Comparison of ENCODE assay signal across 1 cellular context in genomic region chr12:55681142-55682077, GRCh38.
A peak's percentile ranks its signal among the peaks of the same experiment; 100 is the strongest.
TF ChIP-seq lines count a peak whose summit lies in the region.

No MANE protein-coding gene starts in this region.

TF ChIP-seq in HepG2, 621 proteins besides CTCF, POLR2A, EP300 and RAD21 (continued from another document and continues in another):
- TF ChIP-seq AHDC1 (CRISPR knock-in tag; IDR thresholded peaks at IDR 0.05; ENCODE audit: borderline replicate concordance) (peak; percentile 27; the same call in 1 of the 2 replicates), NKX3-1 (CRISPR knock-in tag; IDR thresholded peaks at IDR 0.05) (no peak), XBP1 (CRISPR knock-in tag; IDR thresholded peaks at IDR 0.05) (no peak), ARNT2 (CRISPR knock-in tag; IDR thresholded peaks at IDR 0.05; ENCODE audit: low read depth) (peak; percentile 46; the same call in 1 of the 2 replicates), REL (CRISPR knock-in tag; conservative IDR thresholded peaks at IDR 0.05) (0 out of 2 replicates have a peak, but pooled peaks have one; percentile 15), ZNF710 (CRISPR knock-in tag; IDR thresholded peaks at IDR 0.05; ENCODE audit: borderline replicate concordance) (peak; percentile 63; the same call in 1 of the 2 replicates), HNF4A (CRISPR knock-in tag; IDR thresholded peaks at IDR 0.05) (peak; percentile 96), GMEB1 (CRISPR knock-in tag; IDR thresholded peaks at IDR 0.05; ENCODE audit: borderline replicate concordance) (peak; percentile 44; the same call in 1 of the 2 replicates), GATAD2A (CRISPR knock-in tag; IDR thresholded peaks at IDR 0.05) (peak; percentile 80), MED13 (CRISPR knock-in tag; IDR thresholded peaks at IDR 0.05) (no peak), MTERF4 (CRISPR knock-in tag; IDR thresholded peaks at IDR 0.05) (no peak), YY1 (IDR thresholded peaks at IDR 0.05; ENCODE audit: insufficient read depth, insufficient replicate concordance, low read depth, low read length) (no peak), ZFP1 (CRISPR knock-in tag; IDR thresholded peaks at IDR 0.05) (peak; percentile 76; the same call in 1 of the 2 replicates), MTF1 (CRISPR knock-in tag; IDR thresholded peaks at IDR 0.05) (no peak), CCAR2 (optimal IDR thresholded peaks at IDR 0.05; ENCODE audit: low read depth, low read length) (no peak), NFE2L1 (CRISPR knock-in tag; IDR thresholded peaks at IDR 0.05; ENCODE audit: borderline replicate concordance) (no peak), ZNF777 (CRISPR knock-in tag; IDR thresholded peaks at IDR 0.05) (no peak), ZXDC (CRISPR knock-in tag; IDR thresholded peaks at IDR 0.05) (no peak), MATR3 (CRISPR knock-in tag; IDR thresholded peaks at IDR 0.05) (no peak), RBAK (CRISPR knock-in tag; IDR thresholded peaks at IDR 0.05) (no peak), SETDB1 (CRISPR knock-in tag; IDR thresholded peaks at IDR 0.05; ENCODE audit: borderline replicate concordance) (no peak), PLSCR1 (CRISPR knock-in tag; IDR thresholded peaks at IDR 0.05; ENCODE audit: borderline replicate concordance) (no peak), HOXA9 (CRISPR knock-in tag; IDR thresholded peaks at IDR 0.05; ENCODE audit: borderline replicate concordance) (no peak), GRHL1 (CRISPR knock-in tag; conservative IDR thresholded peaks at IDR 0.05) (no peak), WIZ (CRISPR knock-in tag; IDR thresholded peaks at IDR 0.05) (peak; percentile 81; the same call in 1 of the 2 replicates), AKNA (CRISPR knock-in tag; IDR thresholded peaks at IDR 0.05; ENCODE audit: borderline replicate concordance) (no peak), NRL (CRISPR knock-in tag; IDR thresholded peaks at IDR 0.05; ENCODE audit: borderline replicate concordance) (no peak; the same call in 1 of the 2 replicates), ZNF510 (CRISPR knock-in tag; IDR thresholded peaks at IDR 0.05; ENCODE audit: low read depth) (no peak), KLF12 (CRISPR knock-in tag; IDR thresholded peaks at IDR 0.05; ENCODE audit: borderline replicate concordance) (no peak)
